8 cellular contexts compared by ENCODE assay signal in genomic region chr12:2890388-2891239, GRCh38. TPM values are rescaled to one million over a fixed set of nuclear protein-coding genes. Genes with fewer than 3 reads are reported as not detected.
DNase-seq lines count a peak whose midpoint lies in the region; ATAC-seq and TF ChIP-seq lines count a peak whose summit lies in the region.

A gene with protein sequence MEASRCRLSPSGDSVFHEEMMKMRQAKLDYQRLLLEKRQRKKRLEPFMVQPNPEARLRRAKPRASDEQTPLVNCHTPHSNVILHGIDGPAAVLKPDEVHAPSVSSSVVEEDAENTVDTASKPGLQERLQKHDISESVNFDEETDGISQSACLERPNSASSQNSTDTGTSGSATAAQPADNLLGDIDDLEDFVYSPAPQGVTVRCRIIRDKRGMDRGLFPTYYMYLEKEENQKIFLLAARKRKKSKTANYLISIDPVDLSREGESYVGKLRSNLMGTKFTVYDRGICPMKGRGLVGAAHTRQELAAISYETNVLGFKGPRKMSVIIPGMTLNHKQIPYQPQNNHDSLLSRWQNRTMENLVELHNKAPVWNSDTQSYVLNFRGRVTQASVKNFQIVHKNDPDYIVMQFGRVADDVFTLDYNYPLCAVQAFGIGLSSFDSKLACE (plus strand): TSS chr12:2890891. CDS start chr12:2890948, 57 bp downstream.

- no peaks in the 10 kb centered on the region for H3K36me3 ChIP-seq in colonic mucosa

- ATAC-seq in HG03432 (IDR thresholded peaks at IDR 0.05; ENCODE audit: unreplicated experiment) = peak; percentile 97

- no peaks in the 10 kb centered on the region for H3K27me3 ChIP-seq in colonic mucosa

- intact Hi-C loops in colonic mucosa (cut with DNase I) = no loop called here

- H3K9ac ChIP-seq in colonic mucosa (ENCODE audit: low read depth in 2 of 2, low read length in 2 of 2) = peak within 1 kb of the TSS; percentile 85 to 87

- H3K4me3 ChIP-seq in colonic mucosa = peak within 1 kb of the TSS; percentile 81

- TF ChIP-seq CTCF in colonic mucosa (IDR thresholded peaks at IDR 0.05) = no peak

- H3K27ac ChIP-seq in colonic mucosa = peak within 1 kb of the TSS; percentile 84

- DNase-seq in Ammon's horn (ENCODE audit: low spot score) = peak; percentile 99
- DNase-seq in NCI-H510A (lab: John Stamatoyannopoulos, UW) = peak; percentile 96
- peak; percentile 98 for DNase-seq in activated CD4-positive, alpha-beta T cell treated with anti-CD3 and anti-CD28 coated beads for 4 hours
- DNase-seq in colonic mucosa = peak; percentile 99
- DNase-seq in kidney tubule cell (ENCODE audit: low spot score) = peak; percentile 97
- DNase-seq in stimulated activated CD4-positive, alpha-beta T cell treated with anti-CD3 and anti-CD28 coated beads, Interleukin-1b, Interleukin-23, amount 100 ng/mL, for 24 hours (ENCODE audit: low read depth in 4 of 4, low spot score in 1 of 4) = peak; percentile 93 to 97 (median 96)

- H3K9me3 ChIP-seq in colonic mucosa = no peaks in the 10 kb centered on the region

- no peaks in the 10 kb centered on the region for H3K4me1 ChIP-seq in colonic mucosa

- TF ChIP-seq POLR2A in GM19099 (IDR thresholded peaks at IDR 0.05; ENCODE audit: extremely low read depth, insufficient read length, low read depth) = peak; percentile 66

RNA-seq across cellular contexts. Expression of the gene that starts here (rescaled TPM):
- 10 to 100 TPM; 10.1 to 12.6 TPM for total RNA-seq in colonic mucosa

Comparison
In these comparisons a context has a peak if more than half of its experiments do, and no peak if none do; other contexts are left out.
1. Peak in every context shown above with its lines: DNase-seq, ATAC-seq, H3K4me3 ChIP-seq and H3K27ac ChIP-seq.